Comparison of ENCODE assay signal across 24 cellular contexts in genomic region chr18:52200406-52200805, GRCh38.
"Had no signal": no experiment of that assay in that cellular context is flagged by ENCODE, and none has a peak within 500 bp of the region (broad histone marks: within the 10 kb centered on the region; RNA-seq: fewer than 3 reads in every experiment).

No MANE protein-coding gene starts in this region.

- H3K4me1 ChIP-seq: colonic mucosa, esophagus squamous epithelium, parathyroid adenoma, right atrium auricular region, suprapubic skin, transverse colon, upper lobe of right lung, vagina had no signal

- H3K79me2 ChIP-seq: parathyroid adenoma had no signal

- DNase-seq: colonic mucosa; effector CD8-positive, alpha-beta T cell; erythroblast; esophagus squamous epithelium; mesendoderm; midbrain; naive thymus-derived CD4-positive, alpha-beta T cell; stimulated activated CD4-positive, alpha-beta T cell treated with anti-CD3 and anti-CD28 coated beads, Interleukin-12 subunit alpha, Interleukin-12 subunit beta, amount 100 ng/mL, for 4 hours; stimulated activated CD4-positive, alpha-beta T cell treated with anti-CD3 and anti-CD28 coated beads, Interleukin-1b, Interleukin-23, amount 100 ng/mL, for 48 hours; stimulated activated CD4-positive, alpha-beta T cell treated with anti-CD3 and anti-CD28 coated beads, Interleukin-4, amount 100 ng/mL, for 1 hour; stimulated activated CD8-positive, alpha-beta memory T cell treated with anti-CD3 and anti-CD28 coated beads, Interleukin-4, amount 100 ng/mL, for 48 hours; stimulated activated naive CD4-positive, alpha-beta T cell; stimulated activated naive CD8-positive, alpha-beta T cell treated with anti-CD3 and anti-CD28 coated beads, Interleukin-15, amount 100 ng/mL, for 72 hours; transverse colon; upper lobe of right lung had no signal

- H2AFZ ChIP-seq: neural progenitor cell, parathyroid adenoma had no signal

- H3K4me2 ChIP-seq: neural progenitor cell, smooth muscle cell had no signal

- H3K9ac ChIP-seq: neural progenitor cell, parathyroid adenoma had no signal

- H3K27me3 ChIP-seq: colonic mucosa, esophagus squamous epithelium, neural progenitor cell, right atrium auricular region, suprapubic skin, transverse colon, upper lobe of right lung, vagina had no signal

- H3K9me3 ChIP-seq: colonic mucosa, esophagus squamous epithelium, right atrium auricular region, suprapubic skin, transverse colon, upper lobe of right lung, vagina had no signal

- H3K36me3 ChIP-seq: colonic mucosa, esophagus squamous epithelium, neural progenitor cell, right atrium auricular region, suprapubic skin, transverse colon, upper lobe of right lung, vagina had no signal

- H3K4me3 ChIP-seq: colonic mucosa, esophagus squamous epithelium, lung, neural progenitor cell, right atrium auricular region, smooth muscle cell, suprapubic skin, transverse colon, upper lobe of right lung, vagina had no signal

- ATAC-seq: left lobe of liver; naive thymus-derived CD4-positive, alpha-beta T cell; sciatic nerve; stimulated activated naive CD8-positive, alpha-beta T cell treated with anti-CD3 and anti-CD28 coated beads, Interleukin-15, amount 100 ng/mL, for 72 hours; upper lobe of right lung had no signal

- H3K27ac ChIP-seq: colonic mucosa, esophagus squamous epithelium, neural progenitor cell, parathyroid adenoma, right atrium auricular region, suprapubic skin, transverse colon, upper lobe of right lung, vagina had no signal
